In genomic region chr22:47621253-47621652, GRCh38 we compare ENCODE assay signal across 1 cellular context.
A peak's percentile ranks its signal among the peaks of the same experiment; 100 is the strongest.
TF ChIP-seq lines count a peak whose summit lies in the region.

No MANE protein-coding gene starts in this region.

TF ChIP-seq in GM12878, 131 proteins besides CTCF, POLR2A, EP300 and RAD21:
- TF ChIP-seq STAT3 (IDR thresholded peaks at IDR 0.05; ENCODE audit: low read depth, low read length) (no peak), PAX5 (IDR thresholded peaks at IDR 0.05; ENCODE audit: borderline replicate concordance, low read depth, low read length) (peak; percentile 37; the same call in 1 of the 2 replicates), NKRF (conservative IDR thresholded peaks at IDR 0.05) (no peak), HDGF (IDR thresholded peaks at IDR 0.05) (no peak)
